11 cellular contexts compared by ENCODE assay signal in the genomic region with DNA sequence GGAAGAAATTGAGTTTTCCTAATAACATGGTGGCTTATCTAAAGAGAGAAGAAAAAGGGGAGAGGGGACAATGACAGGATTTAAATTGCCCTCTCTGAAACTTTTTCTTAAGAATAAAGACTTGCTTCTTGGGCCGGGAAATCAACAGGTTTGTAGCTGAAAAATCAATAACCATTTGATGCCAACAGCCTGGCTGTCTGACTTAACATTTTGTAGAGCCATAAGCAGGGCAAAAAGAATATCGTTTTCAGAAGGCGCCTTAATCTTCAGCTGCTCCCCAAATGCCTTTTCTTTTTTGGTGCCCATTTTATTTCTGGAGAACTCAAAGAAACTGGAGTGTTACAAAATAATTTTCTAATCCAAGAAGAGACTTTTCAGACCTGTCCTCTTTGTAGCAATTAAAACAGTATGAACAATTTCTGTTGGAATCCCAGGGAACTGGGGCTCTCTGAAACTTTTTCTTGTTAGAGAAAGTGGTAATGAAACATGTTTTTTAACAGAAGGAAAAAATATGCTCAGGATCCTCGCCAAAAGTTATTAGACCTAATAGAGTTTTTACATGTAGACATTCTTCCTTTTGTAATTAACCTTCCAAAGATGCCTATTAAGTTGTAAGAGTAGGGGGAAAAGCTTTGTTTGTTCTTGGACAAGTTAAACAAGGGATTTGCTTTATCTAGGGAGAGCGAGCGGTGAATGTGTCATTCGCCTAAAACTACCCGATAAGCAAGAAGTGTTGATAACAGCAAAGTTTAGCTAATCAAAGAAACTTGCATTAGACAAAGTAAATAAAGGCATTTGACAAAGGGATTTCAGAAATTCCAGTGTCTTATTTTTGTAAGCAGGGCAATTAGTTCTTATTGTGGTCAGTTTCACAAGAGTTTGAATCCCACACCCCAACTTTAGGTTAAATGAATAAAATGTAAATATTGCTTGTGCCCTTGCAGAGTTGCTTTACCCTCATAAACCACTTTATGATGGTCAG. TPM values are rescaled to one million over a fixed set of nuclear protein-coding genes. Genes with fewer than 3 reads are reported as not detected.
DNase-seq lines count a peak whose midpoint lies in the region; ATAC-seq and TF ChIP-seq lines count a peak whose summit lies in the region.
"Had no signal": no experiment of that assay in that cellular context is flagged by ENCODE, and none has a peak within 500 bp of the region (broad histone marks: within the 10 kb centered on the region; RNA-seq: fewer than 3 reads in every experiment).

No MANE protein-coding gene starts in this region.

- peaks cover 3% of the 10 kb centered on the region for H3K4me1 ChIP-seq in right cardiac atrium (ENCODE audit: control insufficient read depth, insufficient read depth, low read length)

- H3K27ac ChIP-seq in right cardiac atrium (ENCODE audit: low read length), result peak overlapping the region; percentile 70
- H3K27ac ChIP-seq: neutrophil had no signal

- H3K4me3 ChIP-seq in right cardiac atrium (ENCODE audit: low read length), result peak overlapping the region; percentile 91

- no peaks in the 10 kb centered on the region for H3K27me3 Mint-ChIP-seq in progenitor cell of endocrine pancreas

- intact Hi-C loops in right cardiac atrium (cut with DNase I), result loop anchor here (5.0 to 10.0 kb wide), 4 partner anchors 155 to 395 kb away; no protein-coding TSS in a partner anchor

- WGBS in right cardiac atrium, result 17% methylated on average over 8 of the region's 8 CpGs

- no peaks in the 10 kb centered on the region for H3K27me3 ChIP-seq in right cardiac atrium (ENCODE audit: control insufficient read depth, insufficient read depth)

- in situ Hi-C loops in Caki2 (cut with HindIII; ENCODE audit: low pct_unique_long_range_greater_than_20kb, low sequenced_read_pairs), result no loop called here

- DNase-seq in Caki2 (ENCODE audit: low read depth) (peak; percentile 43), amniotic epithelial cell (ENCODE audit: low read depth) (peak; percentile 86), right cardiac atrium (no peak), progenitor cell of endocrine pancreas (ENCODE audit: low spot score, unreplicated experiment) (no peak), NCI-H187 treated with DMSO at 0.1 percent for 48 hours (lab: John Stamatoyannopoulos, UW) (no peak), middle frontal gyrus (ENCODE audit: extremely low spot score, low spot score) (no peak)
- DNase-seq in activated T-cell treated with anti-CD3 and anti-CD28 coated beads, Interleukin-2, amount 50 U/mL, for 1 hour, result no peak
- DNase-seq: aorta; CD4-positive, CD25-positive, alpha-beta regulatory T cell had no signal

- ATAC-seq in right cardiac atrium (no peak), HG03342 (IDR thresholded peaks at IDR 0.05; ENCODE audit: unreplicated experiment) (no peak)

- H3K9me3 Mint-ChIP-seq in progenitor cell of endocrine pancreas (ENCODE audit: low read depth), result no peaks in the 10 kb centered on the region

- H3K27ac Mint-ChIP-seq in progenitor cell of endocrine pancreas, result peak overlapping the region; percentile 99
- H3K27ac Mint-ChIP-seq: CD4-positive, CD25-positive, alpha-beta regulatory T cell had no signal

- H3K9me3 ChIP-seq in right cardiac atrium (ENCODE audit: control insufficient read depth, low read length), result no peaks in the 10 kb centered on the region
- H3K9me3 ChIP-seq: neutrophil had no signal

- H3K4me3 Mint-ChIP-seq in progenitor cell of endocrine pancreas (ENCODE audit: low read depth), result peak overlapping the region; percentile 95

- no peak for TF ChIP-seq CTCF in progenitor cell of endocrine pancreas (IDR thresholded peaks at IDR 0.05; ENCODE audit: unreplicated experiment)

- H3K36me3 Mint-ChIP-seq in progenitor cell of endocrine pancreas (ENCODE audit: insufficient read depth), result no peaks in the 10 kb centered on the region
- H3K36me3 Mint-ChIP-seq: CD4-positive, CD25-positive, alpha-beta regulatory T cell had no signal

- H3K4me1 Mint-ChIP-seq in progenitor cell of endocrine pancreas (ENCODE audit: low read depth), result peaks cover 56% of the 10 kb centered on the region

RNA-seq across cellular contexts. Expression of a gene that starts 2.2 kb away (rescaled TPM):
- 25.6 and 29.9 TPM in 2 replicates for total RNA-seq in Caki2 (2014; rRNA removed; shearing (Covaris generic); ENCODE audit: low replicate concordance)
- 10 to 100 TPM; 17.0 to 26.4 (median 24.7) TPM for total RNA-seq in right cardiac atrium
- 9.5 TPM for polyA plus RNA-seq in right cardiac atrium
- total RNA-seq in progenitor cell of endocrine pancreas, result 26.3 and 30.0 TPM in 2 replicates
- total RNA-seq: CD4-positive, CD25-positive, alpha-beta regulatory T cell had no signal

Comparison
In these comparisons a context has a peak if more than half of its experiments do, and no peak if none do; other contexts are left out.
1. DNase-seq: peak in Caki2 (single experiment) and amniotic epithelial cell (single experiment); none in right cardiac atrium (0 of 3), progenitor cell of endocrine pancreas (single experiment), NCI-H187 treated with DMSO at 0.1 percent for 48 hours (single experiment), middle frontal gyrus (single experiment) and activated T-cell treated with anti-CD3 and anti-CD28 coated beads, Interleukin-2, amount 50 U/mL, for 1 hour (single experiment).